ENCODE assay signal across 1 cellular context in the genomic region with DNA sequence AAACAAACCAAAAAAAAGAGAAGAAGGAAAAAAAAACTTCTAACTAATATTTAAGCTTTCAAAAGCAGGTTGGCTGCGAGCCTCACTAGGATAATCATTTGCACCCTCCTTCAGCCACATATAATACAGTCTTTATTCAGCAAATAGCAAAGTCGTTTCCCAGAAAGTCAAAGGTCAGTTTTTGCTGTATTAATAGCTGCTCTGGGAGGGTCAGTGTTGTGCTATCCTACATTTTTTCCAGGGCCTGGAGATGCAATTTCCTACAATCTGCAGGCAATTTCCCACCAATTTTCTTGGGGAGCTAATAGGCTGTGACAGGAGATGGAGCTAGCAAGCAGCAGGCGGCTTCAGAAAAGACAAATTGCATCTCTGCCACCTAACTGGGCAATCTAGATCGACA.
TF ChIP-seq lines count a peak whose summit lies in the region.

No MANE protein-coding gene starts in this region.

TF ChIP-seq in A549, 52 proteins besides CTCF, POLR2A, EP300 and RAD21 (continued from another document):
- TF ChIP-seq BCL3 (IDR thresholded peaks at IDR 0.05) (no peak), NR3C1 (IDR thresholded peaks at IDR 0.05) (no peak), BHLHE40 (IDR thresholded peaks at IDR 0.05; ENCODE audit: low read depth, low read length) (no peak), HEYL (CRISPR knock-in tag; IDR thresholded peaks at IDR 0.05) (no peak)
